Comparison of ENCODE assay signal across 15 cellular contexts in genomic region chr9:26935847-26936246, GRCh38. TPM values are rescaled to one million over a fixed set of nuclear protein-coding genes. Genes with fewer than 3 reads are reported as not detected.
A peak's percentile ranks its signal among the peaks of the same experiment; 100 is the strongest.
DNase-seq lines count a peak whose midpoint lies in the region; ATAC-seq and TF ChIP-seq lines count a peak whose summit lies in the region.
"Had no signal": no experiment of that assay in that cellular context is flagged by ENCODE, and none has a peak within 500 bp of the region (broad histone marks: within the 10 kb centered on the region; RNA-seq: fewer than 3 reads in every experiment).

No MANE protein-coding gene starts in this region.

- no peak overlapping the region for H2AFZ ChIP-seq in H9 (ENCODE audit: low read length)
- no peak overlapping the region for H2AFZ ChIP-seq in GM23248

- no peak overlapping the region for H2BK20ac ChIP-seq in H9 (ENCODE audit: low read depth, low read length, poor library complexity, severe bottlenecking)

- peaks cover 3% of the 10 kb centered on the region for H3K79me1 ChIP-seq in H9 (ENCODE audit: insufficient read depth, low read depth, low read length, poor library complexity, severe bottlenecking)

- H3K18ac ChIP-seq in H9 (ENCODE audit: insufficient read length, low read depth, low read length) = no peak overlapping the region

- no peaks in the 10 kb centered on the region for H3K23me2 ChIP-seq in H9 (ENCODE audit: insufficient read length, low read depth, low read length, poor library complexity, severe bottlenecking)

- peaks cover 8 to 9% of the 10 kb centered on the region in 2 experiments for H3K9me3 Mint-ChIP-seq in H9
- peaks cover 3% of the 10 kb centered on the region for H3K9me3 Mint-ChIP-seq in activated CD4-positive, alpha-beta T cell treated with anti-CD3 and anti-CD28 coated beads, Interleukin-2, amount 10 ng/mL, durations not matched to agents 7 days and 5 days

- H4K8ac ChIP-seq in H9 (replicated peaks; ENCODE audit: insufficient read length, low read depth, low read length) = no peak overlapping the region

- no peak overlapping the region for H2BK120ac ChIP-seq in H9 (ENCODE audit: low read depth, low read length, poor library complexity, severe bottlenecking)

- H3K4me1 ChIP-seq in A673 (ENCODE audit: insufficient read depth, low read length, poor library complexity, severe bottlenecking) = peaks cover 11% of the 10 kb centered on the region
- H3K4me1 ChIP-seq in H9 (ENCODE audit: insufficient read depth, low read length) = peaks cover 2% of the 10 kb centered on the region; the same call in 1 of the 2 replicates
- peaks cover 7% of the 10 kb centered on the region; the same call in 1 of the 2 replicates for H3K4me1 ChIP-seq in iPS-20b (ENCODE audit: insufficient read depth, low read length)
- 0 out of 2 replicates have a peak, but pooled peaks cover 5% of the 10 kb centered on the region for H3K4me1 ChIP-seq in GM23248 (ENCODE audit: insufficient read depth)
- peaks cover 0 to 9% (median 0%) of the 10 kb centered on the region in 4 donors for H3K4me1 ChIP-seq in tibial nerve

- H3T11ph ChIP-seq in H9 (ENCODE audit: low read length) = no peak overlapping the region

- peaks cover 3% of the 10 kb centered on the region for H3K36me3 ChIP-seq in A673 (ENCODE audit: insufficient read depth, low read length, poor library complexity, severe bottlenecking)
- H3K36me3 ChIP-seq in iPS-20b (ENCODE audit: insufficient read depth, low read depth, low read length) = peaks cover 21% of the 10 kb centered on the region
- no peaks in the 10 kb centered on the region; the same call in 1 of the 2 replicates for H3K36me3 ChIP-seq in GM23248 (ENCODE audit: low read depth)
- H3K36me3 ChIP-seq in tibial nerve = peaks cover 0 to 34% (median 0%) of the 10 kb centered on the region in 3 donors

- H3K56ac ChIP-seq in H9 (ENCODE audit: insufficient read length, low read depth, low read length) = no peak overlapping the region

- no peak for TF ChIP-seq POLR2A in tibial nerve (IDR thresholded peaks at IDR 0.05)

- H3K4me1 Mint-ChIP-seq in H9 (peaks cover 17 to 18% of the 10 kb centered on the region in 2 experiments), T-helper 17 cell (peaks cover 28% of the 10 kb centered on the region)
- peaks cover 29% of the 10 kb centered on the region for H3K4me1 Mint-ChIP-seq in activated CD4-positive, alpha-beta T cell treated with anti-CD3 and anti-CD28 coated beads, Interleukin-2, amount 10 ng/mL, durations not matched to agents 7 days and 5 days

- intact Hi-C loops in A673 (cut with micrococcal nuclease; ENCODE audit: unreplicated experiment) = no loop called here

- H3K79me2 ChIP-seq in H9 (ENCODE audit: insufficient read depth, low read length) = peaks cover 17% of the 10 kb centered on the region; the same call in 1 of the 2 replicates
- H3K79me2 ChIP-seq in GM23248 (ENCODE audit: insufficient read depth) = peaks cover 100% of the 10 kb centered on the region

- H4K5ac ChIP-seq in H9 (ENCODE audit: insufficient read length, low read depth, low read length) = no peak overlapping the region

- H3K4me3 ChIP-seq in A673 (ENCODE audit: low read depth, low read length, poor library complexity, severe bottlenecking) = no peak overlapping the region
- no peak overlapping the region for H3K4me3 ChIP-seq in iPS-20b (ENCODE audit: low read length)
- H3K4me3 ChIP-seq in GM23248 = no peak overlapping the region
- H3K4me3 ChIP-seq in tibial nerve = no peak overlapping the region

- H3K9ac ChIP-seq in H9 (ENCODE audit: extremely low read depth, insufficient read length, low read length) (no peak overlapping the region), iPS-20b (ENCODE audit: low read depth, low read length) (no peak overlapping the region), GM23248 (no peak overlapping the region)

- H3K14ac ChIP-seq in H9 (ENCODE audit: insufficient read depth, low read length) = no peak overlapping the region

- H3K9me3 ChIP-seq in A673 (ENCODE audit: low read depth, low read length, poor library complexity, severe bottlenecking) (peaks cover 12% of the 10 kb centered on the region), H9 (ENCODE audit: control insufficient read depth, low read depth, low read length) (no peaks in the 10 kb centered on the region), T-helper 17 cell (ENCODE audit: control insufficient read depth, low read length, poor library complexity, severe bottlenecking) (no peaks in the 10 kb centered on the region), iPS-20b (ENCODE audit: insufficient read depth, low read depth, low read length) (no peaks in the 10 kb centered on the region), GM23248 (ENCODE audit: low read depth) (no peaks in the 10 kb centered on the region), tibial nerve (peaks cover 0 to 16% (median 5%) of the 10 kb centered on the region in 4 donors)

- H3K4ac ChIP-seq in H9 (ENCODE audit: low read depth, low read length) = no peak overlapping the region

- no peak overlapping the region for H4K91ac ChIP-seq in H9 (ENCODE audit: insufficient read length, low read depth, low read length)

- no peaks in the 10 kb centered on the region for H3K9me2 ChIP-seq in GM23248 (ENCODE audit: insufficient read depth)

- BruUV-seq in A673 (replicated peaks; lab: Mats Ljungman, UMichigan) = no TSS peak

- H2BK15ac ChIP-seq in H9 (ENCODE audit: low read depth, low read length) = no peak overlapping the region

- no peak for ATAC-seq in T-helper 17 cell
- ATAC-seq: CD8-positive, alpha-beta T cell had no signal

- POLR2A ChIA-PET in A673 (lab: Charles Lee; ENCODE audit: low non-redundant PET) = no interaction called here
- POLR2A ChIA-PET in activated CD4-positive, alpha-beta T cell treated with anti-CD3 and anti-CD28 coated beads, Interleukin-2, amount 10 ng/mL, durations not matched to agents 7 days and 5 days (lab: Charles Lee) = no interaction called here

- no peak overlapping the region for H2AK5ac ChIP-seq in H9 (ENCODE audit: insufficient read length, low read length)

- H3K23ac ChIP-seq in H9 (ENCODE audit: insufficient read length, low read depth, low read length) = no peak overlapping the region

- H3K4me3 Mint-ChIP-seq in H9 = no peak overlapping the region
- H3K4me3 Mint-ChIP-seq in T-helper 17 cell = peak overlapping the region; percentile 31
- no peak overlapping the region for H3K4me3 Mint-ChIP-seq in activated CD4-positive, alpha-beta T cell treated with anti-CD3 and anti-CD28 coated beads, Interleukin-2, amount 10 ng/mL, durations not matched to agents 7 days and 5 days
- H3K4me3 Mint-ChIP-seq: CD8-positive, alpha-beta T cell had no signal

- H2BK12ac ChIP-seq in H9 (ENCODE audit: insufficient read length, low read depth, low read length) = no peak overlapping the region

- H3K27me3 ChIP-seq in A673 (replicated peaks; ENCODE audit: insufficient read depth, low read depth, low read length, poor library complexity) (no peaks in the 10 kb centered on the region), H9 (ENCODE audit: insufficient read depth, low read length) (no peaks in the 10 kb centered on the region), iPS-20b (ENCODE audit: insufficient read depth, low read length) (no peaks in the 10 kb centered on the region), GM23248 (replicated peaks; ENCODE audit: insufficient read depth) (no peaks in the 10 kb centered on the region), tibial nerve (no peaks in the 10 kb centered on the region)

- H3F3A ChIP-seq in GM23248 (ENCODE audit: insufficient read depth) = no peaks in the 10 kb centered on the region

- TF ChIP-seq CTCF in A673 (conservative IDR thresholded peaks at IDR 0.05; ENCODE audit: low read depth, low read length) (no peak), H9 (conservative IDR thresholded peaks at IDR 0.05) (no peak), tibial nerve (IDR thresholded peaks at IDR 0.05) (no peak)

- H3K27ac ChIP-seq in A673 (ENCODE audit: low read depth, low read length, poor library complexity, severe bottlenecking) (peak overlapping the region; percentile 76), H9 (ENCODE audit: insufficient read length, low read depth, low read length) (no peak overlapping the region), iPS-20b (ENCODE audit: low read length) (peak overlapping the region; percentile 48), GM23248 (no peak overlapping the region), tibial nerve (no peak overlapping the region)

- no peak for TF ChIP-seq EP300 in tibial nerve (IDR thresholded peaks at IDR 0.05)

- CTCF ChIA-PET in A673 (lab: Charles Lee) = no interaction called here
- CTCF ChIA-PET in activated CD4-positive, alpha-beta T cell treated with anti-CD3 and anti-CD28 coated beads, Interleukin-2, amount 10 ng/mL, durations not matched to agents 7 days and 5 days (lab: Charles Lee) = interaction anchor here (1.2 kb wide), 1 partner anchor 13 kb away, joined by 3 read pairs; no protein-coding TSS in a partner anchor

- DNase-seq in A673 (ENCODE audit: low spot score) (no peak), H9 (no peak), T-helper 17 cell (no peak), GM23248 (no peak), tibial nerve (ENCODE audit: low spot score in 2 of 2) (no peak)
- DNase-seq in activated CD4-positive, alpha-beta T cell treated with anti-CD3 and anti-CD28 coated beads, Interleukin-2, amount 10 ng/mL, durations not matched to agents 7 days and 5 days = no peak
- DNase-seq: CD8-positive, alpha-beta T cell; DMS79 treated with DMSO at 0.1 percent for 48 hours; GDM1; Karpas-422; NCI-H1694; NCI-H446; NCI-H748 treated with DMSO at 0.1 percent for 48 hours; SHP77 treated with DMSO at 0.1 percent for 48 hours had no signal

- H3K36me3 Mint-ChIP-seq in H9 (ENCODE audit: insufficient read depth in 1 of 3, low read depth in 3 of 3) (peaks cover 16 to 23% (median 21%) of the 10 kb centered on the region in 3 experiments), T-helper 17 cell (ENCODE audit: low read depth) (peaks cover 5% of the 10 kb centered on the region)
- H3K36me3 Mint-ChIP-seq in activated CD4-positive, alpha-beta T cell treated with anti-CD3 and anti-CD28 coated beads, Interleukin-2, amount 10 ng/mL, durations not matched to agents 7 days and 5 days (ENCODE audit: low read depth) = peaks cover 37% of the 10 kb centered on the region

- H3K4me2 ChIP-seq in H9 (ENCODE audit: insufficient read depth, insufficient read length, low read length) (no peak overlapping the region), GM23248 (ENCODE audit: unreplicated experiment) (no peak overlapping the region)

- in situ Hi-C loops in GM23248 (cut with MboI) = no loop called here

- H4K20me1 ChIP-seq in H9 (ENCODE audit: control insufficient read depth, insufficient read depth, insufficient read length) (no peaks in the 10 kb centered on the region), GM23248 (ENCODE audit: insufficient read depth) (no peaks in the 10 kb centered on the region)

- H3K27ac Mint-ChIP-seq in H9 = peak overlapping the region in 2 of 3 experiments; percentile 56 to 97; a peak in 4 of 7 replicates
- H3K27ac Mint-ChIP-seq in T-helper 17 cell = no peak overlapping the region
- no peak overlapping the region for H3K27ac Mint-ChIP-seq in activated CD4-positive, alpha-beta T cell treated with anti-CD3 and anti-CD28 coated beads, Interleukin-2, amount 10 ng/mL, durations not matched to agents 7 days and 5 days
- H3K27ac Mint-ChIP-seq: CD8-positive, alpha-beta T cell had no signal

- no peak overlapping the region for H2BK5ac ChIP-seq in H9 (ENCODE audit: insufficient read length, low read length)

- H3K27me3 Mint-ChIP-seq in H9 (ENCODE audit: low read depth) = no peaks in the 10 kb centered on the region
- H3K27me3 Mint-ChIP-seq in T-helper 17 cell = no peaks in the 10 kb centered on the region
- no peaks in the 10 kb centered on the region for H3K27me3 Mint-ChIP-seq in activated CD4-positive, alpha-beta T cell treated with anti-CD3 and anti-CD28 coated beads, Interleukin-2, amount 10 ng/mL, durations not matched to agents 7 days and 5 days

RNA-seq across cellular contexts. Expression of gene PLAA, which starts 11.2 kb away (rescaled TPM):
- total RNA-seq in A673 (2021) = 35.4 and 36.4 TPM in 2 replicates
- total RNA-seq in H9 (2021) = 64.3 and 65.0 TPM in 2 replicates
- total RNA-seq in T-helper 17 cell = 10 to 100 TPM; 28.6 to 32.9 TPM
- 10 to 100 TPM; 29.0 to 33.8 TPM for total RNA-seq in activated CD4-positive, alpha-beta T cell treated with anti-CD3 and anti-CD28 coated beads, Interleukin-2, amount 10 ng/mL, durations not matched to agents 7 days and 5 days
- 26.2 and 27.5 TPM in 2 replicates for total RNA-seq in GM23248 (2014; rRNA removed; shearing (Covaris generic))
- 26.3 and 27.8 TPM in 2 replicates for polyA plus RNA-seq in GM23248 (2016; fragmentation: Nextera tagmentation; extraction: Ambion mirVana)
- 10 to 100 TPM; 24.3 to 35.2 (median 26.7) TPM for total RNA-seq in tibial nerve

RNA-seq across cellular contexts. Expression of gene IFT74, which starts 20.4 kb away (rescaled TPM):
- total RNA-seq in A673 (2021) = 9.3 and 12.4 TPM in 2 replicates
- total RNA-seq in H9 (2021) = 14.9 and 16.2 TPM in 2 replicates
- 1 to 10 TPM; 4.7 to 8.9 TPM for total RNA-seq in T-helper 17 cell
- 1 to 10 TPM; 7.2 to 7.7 TPM for total RNA-seq in activated CD4-positive, alpha-beta T cell treated with anti-CD3 and anti-CD28 coated beads, Interleukin-2, amount 10 ng/mL, durations not matched to agents 7 days and 5 days
- 9.6 and 10.1 TPM in 2 replicates for total RNA-seq in GM23248 (2014; rRNA removed; shearing (Covaris generic))
- polyA plus RNA-seq in GM23248 (2016; fragmentation: Nextera tagmentation; extraction: Ambion mirVana) = 18.4 and 20.9 TPM in 2 replicates
- total RNA-seq in tibial nerve = 10 to 100 TPM; 17.0 to 24.0 (median 22.2) TPM

RNA-seq across cellular contexts. Expression of gene CAAP1, which starts 43.2 kb away (rescaled TPM):
- 9.1 and 10.0 TPM in 2 replicates for total RNA-seq in A673 (2021)
- 30.3 and 30.5 TPM in 2 replicates for total RNA-seq in H9 (2021)
- 10 to 100 TPM; 11.0 to 17.7 TPM for total RNA-seq in T-helper 17 cell
- total RNA-seq in activated CD4-positive, alpha-beta T cell treated with anti-CD3 and anti-CD28 coated beads, Interleukin-2, amount 10 ng/mL, durations not matched to agents 7 days and 5 days = 10 to 100 TPM; 15.1 to 16.3 TPM
- total RNA-seq in GM23248 (2014; rRNA removed; shearing (Covaris generic)) = 17.2 and 23.1 TPM in 2 replicates
- 17.2 and 19.8 TPM in 2 replicates for polyA plus RNA-seq in GM23248 (2016; fragmentation: Nextera tagmentation; extraction: Ambion mirVana)
- total RNA-seq in tibial nerve = 10 to 100 TPM in 3 of 4 donors, 1 to 10 TPM in 1; 7.5 to 43.2 (median 17.3) TPM

Comparison
In these comparisons a context has a peak if more than half of its experiments do, and no peak if none do; other contexts are left out.
1. H3K27ac ChIP-seq: peak in A673 (single experiment) and iPS-20b (single experiment); none in H9 (single experiment), GM23248 (single experiment) and tibial nerve (0 of 4).
2. H3K27ac Mint-ChIP-seq: peak in H9 (2 of 3); none in T-helper 17 cell (single experiment) and activated CD4-positive, alpha-beta T cell treated with anti-CD3 and anti-CD28 coated beads, Interleukin-2, amount 10 ng/mL, durations not matched to agents 7 days and 5 days (single experiment).